ENCODE assay signal across 1 cellular context in genomic region chr7:129855935-129856717, GRCh38.
TF ChIP-seq lines count a peak whose summit lies in the region.

No MANE protein-coding gene starts in this region.

TF ChIP-seq in HCT116, 20 proteins besides CTCF, POLR2A, EP300 and RAD21:
- no peak for TF ChIP-seq ZBTB33 (IDR thresholded peaks at IDR 0.05; ENCODE audit: extremely low read depth, insufficient replicate concordance, low read length)
- no peak for TF ChIP-seq JUND (IDR thresholded peaks at IDR 0.05)
- TF ChIP-seq ZNF274 (IDR thresholded peaks at IDR 0.05; ENCODE audit: low read depth, low read length): no peak
- no peak for TF ChIP-seq FOSL1 (IDR thresholded peaks at IDR 0.05; ENCODE audit: low read depth)
- TF ChIP-seq EZH2phosphoT487 (IDR thresholded peaks at IDR 0.05; ENCODE audit: borderline replicate concordance): no peak
